8 cellular contexts compared by ENCODE assay signal in the genomic region with DNA sequence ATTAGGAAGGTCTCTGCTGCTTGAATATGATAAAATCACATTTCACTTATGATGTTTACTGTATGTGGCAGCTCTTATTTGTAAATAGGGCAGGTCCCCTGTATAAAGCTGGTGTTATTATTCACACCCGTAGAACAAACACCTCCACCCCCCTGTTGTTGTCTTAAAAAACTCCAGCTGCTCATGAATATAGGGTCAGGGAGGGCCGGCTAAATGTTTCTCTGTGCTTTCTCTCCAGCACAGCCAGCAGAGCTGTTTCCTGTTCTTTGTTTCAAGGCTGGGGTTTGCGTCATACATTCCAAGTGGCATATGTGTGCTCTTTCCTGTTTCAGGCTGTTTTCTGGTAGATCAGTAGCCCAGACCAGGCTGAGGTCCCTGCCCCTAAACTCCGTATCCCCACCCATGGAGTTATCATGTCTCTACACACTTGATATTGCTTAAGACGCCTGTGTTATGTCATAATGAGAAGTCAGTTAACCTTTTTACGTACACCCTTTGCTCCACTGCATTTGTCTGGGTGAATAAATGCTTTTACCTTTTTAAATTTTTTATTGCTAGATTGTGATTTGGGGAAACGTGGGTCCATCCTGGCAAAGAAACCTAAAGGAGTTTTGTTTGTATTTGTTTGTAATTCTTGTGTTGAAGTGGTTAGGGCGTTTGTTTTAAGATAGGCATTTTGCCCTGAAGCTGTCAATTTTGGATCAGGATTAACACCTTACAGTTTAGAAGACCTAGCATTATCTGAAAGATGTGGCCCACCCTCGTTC. TPM values are rescaled to one million over a fixed set of nuclear protein-coding genes. Genes with fewer than 3 reads are reported as not detected.
A peak's percentile ranks its signal among the peaks of the same experiment; 100 is the strongest.
DNase-seq lines count a peak whose midpoint lies in the region; ATAC-seq and TF ChIP-seq lines count a peak whose summit lies in the region.

No MANE protein-coding gene starts in this region.

- DNase-seq in GDM1 (lab: John Stamatoyannopoulos, UW) = peak; percentile 77
- DNase-seq in LNCaP clone FGC (ENCODE audit: low read depth) = peak; percentile 79
- DNase-seq in RWPE1 (ENCODE audit: low spot score) = peak; percentile 95
- DNase-seq in activated naive CD4-positive, alpha-beta T cell treated with anti-CD3 and anti-CD28 coated beads, Interleukin-2, amount 50 U/mL, for 72 hours (ENCODE audit: low spot score in 2 of 2) = peak; percentile 51 to 67
- peak; percentile 98 to 100 for DNase-seq in foreskin keratinocyte
- DNase-seq in germinal center (ENCODE audit: low spot score) = no peak

- H3K4me3 Mint-ChIP-seq in nephron = peak overlapping the region; percentile 93 to 98 (median 95)

- CTCF ChIA-PET in RWPE1 (lab: Yijun Ruan, JAX) = interaction anchor here (0.5 to 0.9 kb wide), 4 partner anchors 27 to 488 kb away, joined by 3 to 5 read pairs (median 4); no protein-coding TSS in a partner anchor

- H3K4me1 ChIP-seq in foreskin keratinocyte = peaks cover 37% of the 10 kb centered on the region

- peak overlapping the region; percentile 41 for H3K4me3 ChIP-seq in LNCaP clone FGC (ENCODE audit: low read depth, low read length)

- peak overlapping the region; percentile 64 for H3K27ac ChIP-seq in RWPE1
- peak overlapping the region; percentile 93 for H3K27ac ChIP-seq in foreskin keratinocyte

- H3K27me3 Mint-ChIP-seq in nephron (ENCODE audit: low read depth) = peaks cover 3% of the 10 kb centered on the region

- no peaks in the 10 kb centered on the region for H3K9me3 Mint-ChIP-seq in activated naive CD4-positive, alpha-beta T cell treated with anti-CD3 and anti-CD28 coated beads, Interleukin-2, amount 50 U/mL, for 72 hours
- peaks cover under 1% of the 10 kb centered on the region for H3K9me3 Mint-ChIP-seq in nephron

- H3K36me3 Mint-ChIP-seq in activated naive CD4-positive, alpha-beta T cell treated with anti-CD3 and anti-CD28 coated beads, Interleukin-2, amount 50 U/mL, for 72 hours = no peaks in the 10 kb centered on the region
- no peaks in the 10 kb centered on the region for H3K36me3 Mint-ChIP-seq in nephron (ENCODE audit: low read depth)

- no peaks in the 10 kb centered on the region for H3K27me3 ChIP-seq in foreskin keratinocyte

- ATAC-seq in activated naive CD4-positive, alpha-beta T cell treated with anti-CD3 and anti-CD28 coated beads, Interleukin-2, amount 50 U/mL, for 72 hours = peak; percentile 43 to 55
- peak; percentile 81 for ATAC-seq in foreskin keratinocyte
- ATAC-seq in HG02852 (IDR thresholded peaks at IDR 0.05; ENCODE audit: unreplicated experiment) = no peak

- POLR2A ChIA-PET in RWPE1 (lab: Yijun Ruan, JAX; ENCODE audit: low non-redundant PET) = no interaction called here

- peaks cover 68% of the 10 kb centered on the region for H3K4me1 Mint-ChIP-seq in nephron

- TF ChIP-seq CTCF in LNCaP clone FGC (IDR thresholded peaks at IDR 0.05; ENCODE audit: control insufficient read depth, extremely low read depth, insufficient read depth) (no peak), RWPE1 (conservative IDR thresholded peaks at IDR 0.05; ENCODE audit: low read depth) (no peak), foreskin keratinocyte (conservative IDR thresholded peaks at IDR 0.05) (no peak), nephron (IDR thresholded peaks at IDR 0.05; ENCODE audit: unreplicated experiment in 3 of 3) (no peak)

- H3K27ac Mint-ChIP-seq in activated naive CD4-positive, alpha-beta T cell treated with anti-CD3 and anti-CD28 coated beads, Interleukin-2, amount 50 U/mL, for 72 hours = peak overlapping the region; percentile 53 to 87
- peak overlapping the region; percentile 99 to 100 (median 99) for H3K27ac Mint-ChIP-seq in nephron

RNA-seq across cellular contexts. Expression of gene KLF3, which starts 3.2 kb away (rescaled TPM):
- total RNA-seq in activated naive CD4-positive, alpha-beta T cell treated with anti-CD3 and anti-CD28 coated beads, Interleukin-2, amount 50 U/mL, for 72 hours = 10 to 100 TPM in 1 of 2 donors, 1 to 10 TPM in 1; 6.9 to 10.1 TPM
- total RNA-seq in foreskin keratinocyte = 29.1 and 30.1 TPM in 2 replicates
- 8.0 and 9.4 TPM in 2 replicates for polyA plus RNA-seq in foreskin keratinocyte
